ENCODE assay signal across 12 cellular contexts in genomic region chr4:102169345-102169744, GRCh38.
A peak's percentile ranks its signal among the peaks of the same experiment; 100 is the strongest.
DNase-seq lines count a peak whose midpoint lies in the region; ATAC-seq, FAIRE-seq and TF ChIP-seq lines count a peak whose summit lies in the region.
"Had no signal": no experiment of that assay in that cellular context is flagged by ENCODE, and none has a peak within 500 bp of the region (broad histone marks: within the 10 kb centered on the region; RNA-seq: fewer than 3 reads in every experiment).

No MANE protein-coding gene starts in this region.

- ATAC-seq in HepG2: no peak; the same call in 2 of the 3 replicates
- ATAC-seq in right lobe of liver: no peak
- no peak for ATAC-seq in activated CD8-positive, alpha-beta T cell treated with anti-CD3 and anti-CD28 coated beads for 36 hours
- no peak for ATAC-seq in HG03378 (IDR thresholded peaks at IDR 0.05; ENCODE audit: unreplicated experiment)
- no peak for ATAC-seq in psoas muscle
- ATAC-seq: body of pancreas, left ventricle myocardium superior had no signal

- H3K4me3 Mint-ChIP-seq in endothelial cell (ENCODE audit: unreplicated experiment): no peak overlapping the region
- H3K4me3 Mint-ChIP-seq in activated CD8-positive, alpha-beta T cell treated with anti-CD3 and anti-CD28 coated beads for 36 hours: no peak overlapping the region

- H3K4me3 ChIP-seq in HepG2 (replicated peaks in 1 of 3; ENCODE audit: insufficient read depth in 1 of 3, low read depth in 2 of 3, low read length in 3 of 3) (no peak overlapping the region), right lobe of liver (no peak overlapping the region), psoas muscle (no peak overlapping the region)
- H3K4me3 ChIP-seq: body of pancreas, tibial artery had no signal

- no peaks in the 10 kb centered on the region for H3K79me2 ChIP-seq in HepG2 (ENCODE audit: insufficient read depth, low read length)

- CTCF ChIA-PET in HepG2 (lab: Yijun Ruan, JAX; ENCODE audit: low intra/inter-chr PET ratio, low total read pairs): no interaction called here
- CTCF ChIA-PET in activated CD8-positive, alpha-beta T cell treated with anti-CD3 and anti-CD28 coated beads for 36 hours (lab: Charles Lee): interaction anchor here (1.0 kb wide), 1 partner anchor 22 kb away, joined by 3 read pairs; no protein-coding TSS in a partner anchor

- H3K4me1 ChIP-seq in HepG2 (ENCODE audit: insufficient read depth, low read length): no peaks in the 10 kb centered on the region
- H3K4me1 ChIP-seq in right lobe of liver: peaks cover 0 to 2% (median 0%) of the 10 kb centered on the region in 4 donors
- no peaks in the 10 kb centered on the region for H3K4me1 ChIP-seq in psoas muscle
- H3K4me1 ChIP-seq: body of pancreas had no signal

- DNase-seq in HepG2 (ENCODE audit: low spot score) (no peak), right lobe of liver (no peak), NCI-H524 treated with DMSO at 0.1 percent for 48 hours (lab: John Stamatoyannopoulos, UW) (peak; percentile 84), endothelial cell (ENCODE audit: low spot score) (peak; percentile 26), NOMO-1 treated with dmso at 0.1 percent for 144 hours (lab: John Stamatoyannopoulos, UW; ENCODE audit: unreplicated experiment) (no peak), psoas muscle (no peak)
- no peak for DNase-seq in activated CD8-positive, alpha-beta T cell treated with anti-CD3 and anti-CD28 coated beads for 36 hours
- DNase-seq: left ventricle myocardium superior, T-helper 2 cell, tibial artery had no signal

- H4K20me1 ChIP-seq in HepG2 (ENCODE audit: insufficient read depth, low read length): no peaks in the 10 kb centered on the region

- intact Hi-C loops in HepG2 (cut with micrococcal nuclease; ENCODE audit: unreplicated experiment) (no loop called here), right lobe of liver (cut with DNase I) (no loop called here), psoas muscle (cut with DNase I) (no loop called here)
- intact Hi-C loops in activated CD8-positive, alpha-beta T cell treated with anti-CD3 and anti-CD28 coated beads for 36 hours (cut with micrococcal nuclease): no loop called here

- no peaks in the 10 kb centered on the region for H3K4me1 Mint-ChIP-seq in endothelial cell (ENCODE audit: unreplicated experiment)
- no peaks in the 10 kb centered on the region for H3K4me1 Mint-ChIP-seq in activated CD8-positive, alpha-beta T cell treated with anti-CD3 and anti-CD28 coated beads for 36 hours (ENCODE audit: low read depth)

- H3K27me3 Mint-ChIP-seq in endothelial cell (ENCODE audit: unreplicated experiment): no peaks in the 10 kb centered on the region
- H3K27me3 Mint-ChIP-seq in activated CD8-positive, alpha-beta T cell treated with anti-CD3 and anti-CD28 coated beads for 36 hours: no peaks in the 10 kb centered on the region

- 0% methylated on average over 2 of the region's 2 CpGs for WGBS in HepG2 (ENCODE audit: low lambda C conversion rate)
- 55% methylated on average over 1 of the region's 2 CpGs for WGBS in right lobe of liver (ENCODE audit: insufficient coverage, low coverage, low lambda C conversion rate, missing lambda C conversion rate)
- 82 to 86% (median 85%) methylated on average over 2 of the region's 2 CpGs for WGBS in psoas muscle, 3 donors

- no peak overlapping the region for H2AFZ ChIP-seq in HepG2 (ENCODE audit: low read length)

- POLR2A ChIA-PET in HepG2 (lab: Yijun Ruan, JAX): no interaction called here
- POLR2A ChIA-PET in activated CD8-positive, alpha-beta T cell treated with anti-CD3 and anti-CD28 coated beads for 36 hours (lab: Charles Lee): interaction anchor here (0.7 kb wide), 1 partner anchor 173 kb away, joined by 3 read pairs; no protein-coding TSS in a partner anchor

- H3K9ac ChIP-seq in HepG2 (ENCODE audit: insufficient read depth, low read depth, low read length): no peak overlapping the region

- TF ChIP-seq EP300 in HepG2 (IDR thresholded peaks at IDR 0.05; ENCODE audit: low read depth in 2 of 2, low read length in 2 of 2): no peak
- TF ChIP-seq EP300 in HepG2 (CRISPR knock-in tag; IDR thresholded peaks at IDR 0.05; ENCODE audit: borderline replicate concordance): no peak

- in situ Hi-C loops in HepG2 (cut with HindIII; ENCODE audit: extremely low pct_ligation_motif_present, low pct_unique_long_range_greater_than_20kb): no loop called here

- H3K9me3 ChIP-seq in HepG2 (ENCODE audit: low read length) (no peaks in the 10 kb centered on the region), right lobe of liver (no peaks in the 10 kb centered on the region), psoas muscle (no peaks in the 10 kb centered on the region)
- H3K9me3 ChIP-seq: body of pancreas, tibial artery had no signal

- FAIRE-seq in HepG2 (lab: Jason Lieb, UNC): no peak

- no peak overlapping the region for H3K27ac Mint-ChIP-seq in endothelial cell (ENCODE audit: unreplicated experiment)
- no peak overlapping the region for H3K27ac Mint-ChIP-seq in activated CD8-positive, alpha-beta T cell treated with anti-CD3 and anti-CD28 coated beads for 36 hours

- no peaks in the 10 kb centered on the region for H3K36me3 Mint-ChIP-seq in endothelial cell (ENCODE audit: low read depth, unreplicated experiment)
- H3K36me3 Mint-ChIP-seq in activated CD8-positive, alpha-beta T cell treated with anti-CD3 and anti-CD28 coated beads for 36 hours (ENCODE audit: low read depth): no peaks in the 10 kb centered on the region

- H3K27me3 ChIP-seq in HepG2 (ENCODE audit: control insufficient read depth in 1 of 2, insufficient read depth in 2 of 2, low read length in 2 of 2): no peaks in the 10 kb centered on the region
- H3K27me3 ChIP-seq in right lobe of liver: no peaks in the 10 kb centered on the region
- no peaks in the 10 kb centered on the region for H3K27me3 ChIP-seq in psoas muscle (ENCODE audit: insufficient read depth in 3 of 3, low read length in 2 of 3)
- H3K27me3 ChIP-seq: body of pancreas, tibial artery had no signal

- no peak for TF ChIP-seq POLR2A in HepG2 (IDR thresholded peaks at IDR 0.05; ENCODE audit: insufficient read depth in 1 of 2, low read depth in 2 of 2, low read length in 2 of 2)
- TF ChIP-seq POLR2A in right lobe of liver (IDR thresholded peaks at IDR 0.05): no peak

- no TSS peak for BruUV-seq in HepG2 (replicated peaks; lab: Mats Ljungman, UMichigan)

- H3K27ac ChIP-seq in HepG2 (ENCODE audit: extremely low read length, insufficient read depth, low read length) (no peak overlapping the region), right lobe of liver (no peak overlapping the region), psoas muscle (no peak overlapping the region)
- H3K27ac ChIP-seq: body of pancreas, tibial artery had no signal

- H3K36me3 ChIP-seq in HepG2 (replicated peaks in 1 of 2; ENCODE audit: control insufficient read depth in 1 of 2, insufficient read depth in 2 of 2, low read length in 2 of 2) (no peaks in the 10 kb centered on the region), right lobe of liver (no peaks in the 10 kb centered on the region), psoas muscle (ENCODE audit: insufficient read depth in 1 of 2, low read depth in 1 of 2) (no peaks in the 10 kb centered on the region)
- H3K36me3 ChIP-seq: tibial artery had no signal

- H3K4me2 ChIP-seq in HepG2 (ENCODE audit: low read depth, low read length): no peak overlapping the region

- no peak for TF ChIP-seq RAD21 in HepG2 (CRISPR knock-in tag; IDR thresholded peaks at IDR 0.05)

- TF ChIP-seq CTCF in HepG2 (CRISPR knock-in tag; IDR thresholded peaks at IDR 0.05) (no peak), right lobe of liver (IDR thresholded peaks at IDR 0.05) (no peak), endothelial cell (IDR thresholded peaks at IDR 0.05; ENCODE audit: unreplicated experiment) (no peak), psoas muscle (IDR thresholded peaks at IDR 0.05) (no peak)
- no peak for TF ChIP-seq CTCF in activated CD8-positive, alpha-beta T cell treated with anti-CD3 and anti-CD28 coated beads for 36 hours (IDR thresholded peaks at IDR 0.05)

- peaks cover 4% of the 10 kb centered on the region for H3K9me3 Mint-ChIP-seq in endothelial cell (ENCODE audit: unreplicated experiment)
- H3K9me3 Mint-ChIP-seq in activated CD8-positive, alpha-beta T cell treated with anti-CD3 and anti-CD28 coated beads for 36 hours: no peaks in the 10 kb centered on the region

TF ChIP-seq in HepG2, 621 proteins besides CTCF, POLR2A, EP300 and RAD21:
- TF ChIP-seq PRPF4 (IDR thresholded peaks at IDR 0.05; ENCODE audit: low read depth, low read length, poor library complexity, severe bottlenecking) (no peak), RFX1 (IDR thresholded peaks at IDR 0.05) (peak; percentile 6; the same call in 1 of the 2 replicates)

Comparison
In these comparisons a context has a peak if more than half of its experiments do, and no peak if none do; other contexts are left out.
1. DNase-seq: peak in NCI-H524 treated with DMSO at 0.1 percent for 48 hours (single experiment) and endothelial cell (single experiment); none in HepG2 (single experiment), right lobe of liver (0 of 3), activated CD8-positive, alpha-beta T cell treated with anti-CD3 and anti-CD28 coated beads for 36 hours (single experiment), NOMO-1 treated with dmso at 0.1 percent for 144 hours (single experiment) and psoas muscle (0 of 2).